In the genomic region with DNA sequence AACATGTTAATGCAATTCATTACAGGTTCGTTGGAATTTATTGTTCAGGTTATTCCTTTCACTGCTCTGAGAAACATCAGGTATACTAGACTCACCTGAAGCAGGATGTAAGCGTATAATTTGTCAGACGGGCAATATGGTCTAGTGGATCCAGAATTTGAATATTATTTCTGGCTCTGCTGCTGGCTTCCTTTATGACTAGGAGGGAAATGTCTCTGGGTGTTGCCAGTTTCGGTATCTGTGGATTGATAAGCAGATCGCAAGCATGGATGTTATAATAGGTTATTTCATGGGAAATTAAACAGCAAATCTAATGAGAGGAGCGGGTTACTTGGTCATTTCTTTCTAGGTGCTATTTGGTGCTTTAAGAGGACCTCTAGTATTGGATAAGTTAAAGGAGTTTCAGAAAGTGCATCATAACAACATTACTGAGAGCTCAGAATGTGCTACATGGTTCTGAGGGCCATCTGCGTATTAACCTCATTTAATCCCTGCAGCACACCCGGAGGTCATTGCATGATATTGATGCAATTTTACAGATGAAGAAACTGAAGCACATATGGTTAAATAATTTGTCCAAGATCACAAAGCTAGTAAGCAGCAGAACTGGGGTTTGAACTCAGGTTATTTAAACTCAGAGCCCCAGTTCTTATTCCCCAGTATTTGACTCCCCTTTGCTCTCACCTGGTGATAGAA, we compare ENCODE assay signal across 21 cellular contexts. TPM values are rescaled to one million over a fixed set of nuclear protein-coding genes. Genes with fewer than 3 reads are reported as not detected.
A peak's percentile ranks its signal among the peaks of the same experiment; 100 is the strongest.
DNase-seq lines count a peak whose midpoint lies in the region; ATAC-seq and TF ChIP-seq lines count a peak whose summit lies in the region.
"Had no signal": no experiment of that assay in that cellular context is flagged by ENCODE, and none has a peak within 500 bp of the region (broad histone marks: within the 10 kb centered on the region; RNA-seq: fewer than 3 reads in every experiment).

No MANE protein-coding gene starts in this region.

- H3K9me3 ChIP-seq in MM.1S (replicated peaks; ENCODE audit: insufficient read depth, low read length) = no peaks in the 10 kb centered on the region
- H3K9me3 ChIP-seq in endodermal cell (ENCODE audit: control insufficient read depth, low read length) = no peaks in the 10 kb centered on the region
- no peaks in the 10 kb centered on the region for H3K9me3 ChIP-seq in CD4-positive, alpha-beta memory T cell (ENCODE audit: control insufficient read depth in 1 of 2, low read length in 2 of 2)
- H3K9me3 ChIP-seq: thoracic aorta had no signal

- peak overlapping the region; percentile 39; the same call in 1 of the 2 replicates for H3K4me3 ChIP-seq in GM12864 (ENCODE audit: low read depth, low read length)
- no peak overlapping the region for H3K4me3 ChIP-seq in MM.1S (ENCODE audit: low read length)
- H3K4me3 ChIP-seq in endodermal cell (ENCODE audit: low read length) = no peak overlapping the region
- no peak overlapping the region for H3K4me3 ChIP-seq in CD4-positive, alpha-beta memory T cell (ENCODE audit: low read length in 2 of 2)
- H3K4me3 ChIP-seq: smooth muscle cell, thoracic aorta had no signal

- no peaks in the 10 kb centered on the region for H4K20me1 ChIP-seq in MM.1S (ENCODE audit: insufficient read depth, low read length)

- H3K4me2 ChIP-seq in MM.1S (ENCODE audit: low read depth, low read length) = peak overlapping the region; percentile 31
- H3K4me2 ChIP-seq: smooth muscle cell had no signal

- H2AFZ ChIP-seq in MM.1S (ENCODE audit: low read length) = no peak overlapping the region
- H2AFZ ChIP-seq: parathyroid adenoma had no signal

- H3K79me2 ChIP-seq in MM.1S (ENCODE audit: low read length) = no peaks in the 10 kb centered on the region
- H3K79me2 ChIP-seq: parathyroid adenoma had no signal

- CTCF ChIA-PET in CD4-positive, alpha-beta memory T cell (lab: Charles Lee; ENCODE audit: partially characterized antibody) = interaction anchor here (0.6 to 1.5 kb wide), 3 partner anchors 8 to 133 kb away, joined by 3 to 5 read pairs (median 5); no protein-coding TSS in a partner anchor

- no peak for TF ChIP-seq CTCF in GM12864 (IDR thresholded peaks at IDR 0.05; ENCODE audit: low read depth, low read length, missing control alignments)
- TF ChIP-seq CTCF in MM.1S (IDR thresholded peaks at IDR 0.05; ENCODE audit: low read length) = 0 out of 2 replicates have a peak, but pooled peaks have one; percentile 7
- peak; percentile 35 for TF ChIP-seq CTCF in endodermal cell (conservative IDR thresholded peaks at IDR 0.05)

- intact Hi-C loops in CD4-positive, alpha-beta memory T cell (cut with micrococcal nuclease) = no loop called here

- POLR2A ChIA-PET in CD4-positive, alpha-beta memory T cell (lab: Charles Lee; ENCODE audit: partially characterized antibody) = no interaction called here

- H3K9ac ChIP-seq in MM.1S (ENCODE audit: low read length) (no peak overlapping the region), endodermal cell (ENCODE audit: extremely low read depth, low read length, poor library complexity, severe bottlenecking) (no peak overlapping the region)
- H3K9ac ChIP-seq: parathyroid adenoma had no signal

- H3F3A ChIP-seq in MM.1S (ENCODE audit: insufficient read depth, low read length) = peaks cover 22% of the 10 kb centered on the region

- H3K4me1 Mint-ChIP-seq in endodermal cell = no peaks in the 10 kb centered on the region
- H3K4me1 Mint-ChIP-seq in CD4-positive, alpha-beta memory T cell = peaks cover 8 to 14% (median 10%) of the 10 kb centered on the region in 4 donors

- no peaks in the 10 kb centered on the region for H3K9me3 Mint-ChIP-seq in endodermal cell
- no peaks in the 10 kb centered on the region for H3K9me3 Mint-ChIP-seq in CD4-positive, alpha-beta memory T cell
- H3K9me3 Mint-ChIP-seq: activated naive CD4-positive, alpha-beta T cell treated with anti-CD3 and anti-CD28 coated beads, Interleukin-2, amount 10 ng/mL, durations not matched to agents 7 days and 5 days; brain; naive thymus-derived CD4-positive, alpha-beta T cell had no signal

- no peak overlapping the region for H3K4me3 Mint-ChIP-seq in endodermal cell
- H3K4me3 Mint-ChIP-seq in CD4-positive, alpha-beta memory T cell = no peak overlapping the region
- H3K4me3 Mint-ChIP-seq: activated naive CD4-positive, alpha-beta T cell treated with anti-CD3 and anti-CD28 coated beads, Interleukin-2, amount 10 ng/mL, durations not matched to agents 7 days and 5 days; brain; naive thymus-derived CD4-positive, alpha-beta T cell had no signal

- peak; percentile 27 for ATAC-seq in GM19043 (IDR thresholded peaks at IDR 0.05; ENCODE audit: low read depth, unreplicated experiment)
- ATAC-seq in HG03095 (IDR thresholded peaks at IDR 0.05; ENCODE audit: unreplicated experiment) = no peak
- ATAC-seq: naive thymus-derived CD4-positive, alpha-beta T cell had no signal

- no peaks in the 10 kb centered on the region for H3K27me3 ChIP-seq in MM.1S (replicated peaks; ENCODE audit: insufficient read depth, low read length)
- no peaks in the 10 kb centered on the region for H3K27me3 ChIP-seq in endodermal cell (ENCODE audit: control insufficient read depth, insufficient read depth, low read length, poor library complexity, severe bottlenecking)
- no peaks in the 10 kb centered on the region for H3K27me3 ChIP-seq in CD4-positive, alpha-beta memory T cell (ENCODE audit: insufficient read depth, low read length)

- no peaks in the 10 kb centered on the region for H3K9me2 ChIP-seq in MM.1S (replicated peaks; ENCODE audit: insufficient read depth, low read length)

- H3K4me1 ChIP-seq in MM.1S (ENCODE audit: low read length) (peaks cover 46% of the 10 kb centered on the region), endodermal cell (ENCODE audit: control insufficient read depth, insufficient read depth, low read length) (no peaks in the 10 kb centered on the region)
- peaks cover 12% of the 10 kb centered on the region for H3K4me1 ChIP-seq in CD4-positive, alpha-beta memory T cell (ENCODE audit: insufficient read depth, low read length)
- H3K4me1 ChIP-seq: parathyroid adenoma had no signal

- H3K27ac ChIP-seq in MM.1S (ENCODE audit: low read length) (peak overlapping the region; percentile 90; the same call in 1 of the 2 replicates), endodermal cell (ENCODE audit: low read depth, low read length) (no peak overlapping the region)
- H3K27ac ChIP-seq in CD4-positive, alpha-beta memory T cell (ENCODE audit: low read depth, low read length) = no peak overlapping the region
- H3K27ac ChIP-seq: parathyroid adenoma, thoracic aorta had no signal

- WGBS in endodermal cell (ENCODE audit: insufficient coverage in 1 of 2, insufficient read length in 1 of 2), 2 experiments = 91 to 94% methylated on average over 6 to 8 of the region's 8 CpGs

- H3K27me3 Mint-ChIP-seq in endodermal cell (ENCODE audit: insufficient read depth) = no peaks in the 10 kb centered on the region
- H3K27me3 Mint-ChIP-seq in CD4-positive, alpha-beta memory T cell = no peaks in the 10 kb centered on the region
- H3K27me3 Mint-ChIP-seq: activated naive CD4-positive, alpha-beta T cell treated with anti-CD3 and anti-CD28 coated beads, Interleukin-2, amount 10 ng/mL, durations not matched to agents 7 days and 5 days; brain had no signal

- no peaks in the 10 kb centered on the region for H3K36me3 Mint-ChIP-seq in endodermal cell (ENCODE audit: low read depth)
- no peaks in the 10 kb centered on the region for H3K36me3 Mint-ChIP-seq in CD4-positive, alpha-beta memory T cell
- H3K36me3 Mint-ChIP-seq: activated naive CD4-positive, alpha-beta T cell treated with anti-CD3 and anti-CD28 coated beads, Interleukin-2, amount 10 ng/mL, durations not matched to agents 7 days and 5 days; brain; naive thymus-derived CD4-positive, alpha-beta T cell had no signal

- H3K27ac Mint-ChIP-seq in endodermal cell = no peak overlapping the region
- no peak overlapping the region for H3K27ac Mint-ChIP-seq in CD4-positive, alpha-beta memory T cell
- H3K27ac Mint-ChIP-seq: activated naive CD4-positive, alpha-beta T cell treated with anti-CD3 and anti-CD28 coated beads, Interleukin-2, amount 10 ng/mL, durations not matched to agents 7 days and 5 days; naive thymus-derived CD4-positive, alpha-beta T cell had no signal

- DNase-seq in GM12864 (ENCODE audit: low read depth) (no peak), MM.1S (no peak), endodermal cell (no peak), HuH-7.5 (ENCODE audit: low spot score) (no peak)
- no peak for DNase-seq in effector CD4-positive, alpha-beta T cell
- no peak for DNase-seq in CD4-positive, alpha-beta memory T cell
- DNase-seq: activated CD4-positive, CD25-positive, alpha-beta regulatory T cell treated with anti-CD3 and anti-CD28 coated beads, Interleukin-2, amount 50 U/mL, for 72 hours; activated naive CD4-positive, alpha-beta T cell treated with anti-CD3 and anti-CD28 coated beads, Interleukin-2, amount 10 ng/mL, durations not matched to agents 7 days and 5 days; HCEC 1CT; IMR-90; naive thymus-derived CD4-positive, alpha-beta T cell; NCI-H1092 treated with DMSO at 0.1 percent for 48 hours; NCI-H2171; NK-92 treated with Interleukin-12 subunit alpha and Interleukin-12 subunit beta, amount 100 ng/mL, for 24 hours; SHP77 had no signal

- no peaks in the 10 kb centered on the region for H3K36me3 ChIP-seq in MM.1S (replicated peaks; ENCODE audit: insufficient read depth, low read length)
- H3K36me3 ChIP-seq in endodermal cell (ENCODE audit: control insufficient read depth, insufficient read depth, low read length) = no peaks in the 10 kb centered on the region
- H3K36me3 ChIP-seq in CD4-positive, alpha-beta memory T cell (ENCODE audit: insufficient read depth, low read length) = no peaks in the 10 kb centered on the region
- H3K36me3 ChIP-seq: thoracic aorta had no signal

RNA-seq across cellular contexts. Expression of a gene that starts 47.3 kb away (rescaled TPM):
- 100 to 1,000 TPM in 1 of 2 donors, 10 to 100 TPM in 1; 45.0 to 141 TPM for total RNA-seq in endodermal cell
- 116 TPM for polyA plus RNA-seq in endodermal cell (2013, experiment 1 of 2)
- 106 TPM for polyA plus RNA-seq in endodermal cell (2013, experiment 2 of 2)
- total RNA-seq in CD4-positive, alpha-beta memory T cell = 1 to 10 TPM; 1.3 to 2.5 TPM
- polyA plus RNA-seq in CD4-positive, alpha-beta memory T cell = 1 to 10 TPM in 1 of 2 donors, under 1 TPM in 1; 0.03 to 1.9 TPM

Comparison
In these comparisons a context has a peak if more than half of its experiments do, and no peak if none do; other contexts are left out.
1. RNA of a gene that starts 47.3 kb away (total RNA-seq): 45.0 to 141 TPM in endodermal cell; 1.3 to 2.5 TPM in CD4-positive, alpha-beta memory T cell; every median in the first group is over 10 times any median in the second.